In the genomic region with DNA sequence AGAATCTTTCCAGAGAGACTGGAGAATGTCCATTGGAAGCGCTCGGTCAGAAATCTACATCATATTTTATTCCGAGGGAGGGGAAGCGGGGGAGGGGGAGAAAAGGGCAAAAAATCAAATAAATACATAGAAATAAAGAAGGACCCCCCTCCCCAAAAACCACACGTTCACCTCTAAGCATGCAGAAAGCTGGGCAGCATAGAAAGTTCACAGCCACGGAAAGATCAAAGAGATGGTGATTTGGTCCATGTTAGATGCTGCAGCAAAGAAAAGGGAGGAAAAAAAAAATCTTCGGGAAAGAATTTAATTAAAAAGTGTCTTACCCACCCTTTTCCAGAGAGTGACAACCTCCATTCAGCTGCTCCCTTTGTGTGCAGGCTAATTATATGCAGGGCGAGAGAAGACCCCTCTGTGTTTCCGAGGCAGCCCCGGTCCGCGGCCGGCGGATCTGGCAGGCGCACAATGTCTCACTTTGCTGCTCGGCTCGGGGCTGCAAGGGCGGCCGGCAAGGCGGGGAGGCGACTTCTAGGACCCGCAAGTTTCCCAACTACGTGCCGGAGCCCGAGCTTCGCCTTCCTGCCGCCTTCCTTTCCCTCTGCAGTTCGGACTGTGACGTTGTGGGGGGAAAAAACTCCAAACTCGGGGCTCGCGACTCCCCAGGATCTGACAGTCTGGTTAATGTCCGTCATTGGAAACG, we compare ENCODE assay signal across 11 cellular contexts. TPM values are rescaled to one million over a fixed set of nuclear protein-coding genes. Genes with fewer than 3 reads are reported as not detected.
A peak's percentile ranks its signal among the peaks of the same experiment; 100 is the strongest.
DNase-seq lines count a peak whose midpoint lies in the region; ATAC-seq, FAIRE-seq and TF ChIP-seq lines count a peak whose summit lies in the region.
"Had no signal": no experiment of that assay in that cellular context is flagged by ENCODE, and none has a peak within 500 bp of the region (broad histone marks: within the 10 kb centered on the region; RNA-seq: fewer than 3 reads in every experiment).

No MANE protein-coding gene starts in this region.

- 2% methylated on average over 34 of the region's 34 CpGs for WGBS in small intestine, 3 donors

- H3K27me3 ChIP-seq in stomach smooth muscle (ENCODE audit: control insufficient read depth in 1 of 2, insufficient read depth in 2 of 2, low read length in 2 of 2) (peaks cover 12 to 27% of the 10 kb centered on the region in 2 donors), small intestine (ENCODE audit: control insufficient read depth in 2 of 2, insufficient read depth in 2 of 2, low read length in 2 of 2) (peaks cover 13 to 31% of the 10 kb centered on the region in 2 donors)
- H3K27me3 ChIP-seq: right lobe of liver had no signal

- H3K36me3 ChIP-seq in stomach smooth muscle (ENCODE audit: control insufficient read depth in 2 of 2, insufficient read depth in 2 of 2, low read length in 2 of 2), result no peaks in the 10 kb centered on the region
- H3K36me3 ChIP-seq in small intestine (ENCODE audit: control insufficient read depth in 2 of 2, insufficient read depth in 2 of 2, low read length in 2 of 2), result no peaks in the 10 kb centered on the region
- H3K36me3 ChIP-seq: right lobe of liver had no signal

- ATAC-seq in HG03175 (IDR thresholded peaks at IDR 0.05; ENCODE audit: unreplicated experiment), result no peak

- peaks cover 17% of the 10 kb centered on the region for H3K4me1 ChIP-seq in stomach smooth muscle (ENCODE audit: control insufficient read depth, insufficient read depth, low read length)
- no peaks in the 10 kb centered on the region for H3K4me1 ChIP-seq in small intestine (ENCODE audit: control insufficient read depth in 2 of 2, insufficient read depth in 1 of 2, low read depth in 1 of 2, low read length in 1 of 2)
- H3K4me1 ChIP-seq: right lobe of liver had no signal

- peaks cover 54% of the 10 kb centered on the region for H3K4me1 Mint-ChIP-seq in brain

- TF ChIP-seq CTCF in brain (conservative IDR thresholded peaks at IDR 0.05), result no peak

- peaks cover 0 to 2% (median 0%) of the 10 kb centered on the region in 5 experiments for H3K9me3 Mint-ChIP-seq in brain

- peaks cover 47% of the 10 kb centered on the region for H3K27me3 Mint-ChIP-seq in brain

- H3K27ac Mint-ChIP-seq in brain, result peak overlapping the region; percentile 45 to 90 (median 80)

- H3K4me3 Mint-ChIP-seq in brain, result peak overlapping the region; percentile 89 to 95 (median 92)

- H3K9me3 ChIP-seq in stomach smooth muscle (ENCODE audit: control insufficient read depth in 2 of 2, low read length in 2 of 2), result no peaks in the 10 kb centered on the region
- H3K9me3 ChIP-seq in small intestine (ENCODE audit: control insufficient read depth, low read depth), result no peaks in the 10 kb centered on the region
- H3K9me3 ChIP-seq: right lobe of liver had no signal

- no peak overlapping the region for H3K27ac ChIP-seq in stomach smooth muscle (ENCODE audit: low read length)
- H3K27ac ChIP-seq in small intestine (ENCODE audit: low read depth in 1 of 2, low read length in 1 of 2), result no peak overlapping the region
- H3K27ac ChIP-seq: right lobe of liver had no signal

- no peak overlapping the region for H3K9ac ChIP-seq in stomach smooth muscle (ENCODE audit: low read length in 2 of 2)

- no peak for FAIRE-seq in small intestine (lab: Jason Lieb, UNC)
- FAIRE-seq: GM12892 had no signal

- no peaks in the 10 kb centered on the region for H3K36me3 Mint-ChIP-seq in brain

- peak; percentile 44 for DNase-seq in HuH-7.5 (ENCODE audit: low spot score)
- DNase-seq in islet precursor cell, result peak; percentile 71
- no peak for DNase-seq in GF-D8 (lab: John Stamatoyannopoulos, UW)
- DNase-seq in activated CD4-positive, alpha-beta T cell treated with anti-CD3 and anti-CD28 coated beads for 48 hours, result no peak
- no peak for DNase-seq in small intestine
- DNase-seq: activated gamma-delta T cell had no signal

- H3K4me3 ChIP-seq in stomach smooth muscle (ENCODE audit: low read length in 2 of 2), result peak overlapping the region; percentile 73
- no peak overlapping the region for H3K4me3 ChIP-seq in small intestine (ENCODE audit: low read depth in 1 of 2, low read length in 2 of 2)

RNA-seq across cellular contexts. Expression of a gene that starts 0.6 kb away (rescaled TPM):
- polyA plus RNA-seq in brain (ENCODE audit: insufficient read depth, low read depth, low replicate concordance), result 2.6 TPM
- polyA plus RNA-seq in small intestine, result 1 to 10 TPM in 1 of 3 donors, not detected in 2; 1.1 TPM

Comparison
In these comparisons a context has a peak if more than half of its experiments do, and no peak if none do; other contexts are left out.
1. DNase-seq: peak in HuH-7.5 (single experiment) and islet precursor cell (single experiment); none in GF-D8 (single experiment), activated CD4-positive, alpha-beta T cell treated with anti-CD3 and anti-CD28 coated beads for 48 hours (single experiment) and small intestine (single experiment).
2. H3K4me3 ChIP-seq: peak in stomach smooth muscle (2 of 2); none in small intestine (0 of 2).